In the genomic region with DNA sequence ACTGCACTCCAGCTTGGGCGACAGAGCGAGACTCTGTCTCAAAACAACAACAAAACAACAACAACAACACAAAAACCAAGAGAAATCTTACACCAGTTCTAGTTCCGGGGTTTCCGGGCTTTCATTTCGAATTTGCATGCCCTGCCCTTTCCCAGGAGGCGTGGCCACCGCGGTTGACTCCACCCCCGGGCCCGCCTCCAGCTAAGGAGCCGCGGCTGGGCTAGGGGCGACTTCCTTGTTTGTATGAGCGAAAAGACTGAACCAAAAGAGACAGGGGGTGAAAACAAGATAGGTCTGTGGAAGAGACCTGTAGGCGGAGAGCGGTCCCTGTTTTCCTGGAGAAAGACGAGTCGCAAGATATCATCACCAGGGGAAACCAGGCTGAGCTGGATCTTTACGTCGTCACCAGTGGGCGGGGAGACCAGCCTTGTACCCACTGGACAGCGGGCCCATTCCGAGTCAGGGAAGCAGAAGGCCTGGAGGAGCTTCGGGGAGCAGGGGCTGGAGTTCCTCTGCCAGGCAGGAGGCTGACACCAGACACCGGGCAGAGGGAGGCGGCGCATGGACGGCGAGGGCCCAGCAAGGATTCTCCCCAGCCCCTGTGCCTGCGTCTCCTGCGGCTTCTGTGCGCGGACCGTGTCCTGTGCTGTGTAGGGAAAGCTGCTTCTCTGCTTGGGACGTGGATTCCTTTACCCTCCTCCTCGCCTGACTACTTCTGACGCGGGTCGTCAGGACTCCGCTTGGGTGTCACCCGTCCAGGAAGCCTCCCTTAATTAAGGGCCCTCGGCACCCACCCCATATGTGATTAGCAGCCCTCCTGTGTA, we compare ENCODE assay signal across 1 cellular context.
TF ChIP-seq lines count a peak whose summit lies in the region.

No MANE protein-coding gene starts in this region.

TF ChIP-seq in HepG2, 621 proteins besides CTCF, POLR2A, EP300 and RAD21 (continued from another document and continues in another):
- TF ChIP-seq ADNP (CRISPR knock-in tag; IDR thresholded peaks at IDR 0.05) = no peak
- TF ChIP-seq, protein P1, sequence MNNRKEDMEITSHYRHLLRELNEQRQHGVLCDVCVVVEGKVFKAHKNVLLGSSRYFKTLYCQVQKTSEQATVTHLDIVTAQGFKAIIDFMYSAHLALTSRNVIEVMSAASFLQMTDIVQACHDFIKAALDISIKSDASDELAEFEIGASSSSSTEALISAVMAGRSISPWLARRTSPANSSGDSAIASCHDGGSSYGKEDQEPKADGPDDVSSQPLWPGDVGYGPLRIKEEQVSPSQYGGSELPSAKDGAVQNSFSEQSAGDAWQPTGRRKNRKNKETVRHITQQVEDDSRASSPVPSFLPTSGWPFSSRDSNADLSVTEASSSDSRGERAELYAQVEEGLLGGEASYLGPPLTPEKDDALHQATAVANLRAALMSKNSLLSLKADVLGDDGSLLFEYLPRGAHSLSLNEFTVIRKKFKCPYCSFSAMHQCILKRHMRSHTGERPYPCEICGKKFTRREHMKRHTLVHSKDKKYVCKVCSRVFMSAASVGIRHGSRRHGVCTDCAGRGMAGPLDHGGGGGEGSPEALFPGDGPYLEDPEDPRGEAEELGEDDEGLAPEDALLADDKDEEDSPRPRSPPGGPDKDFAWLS (CRISPR knock-in tag; IDR thresholded peaks at IDR 0.05; ENCODE audit: borderline replicate concordance) = no peak
- no peak for TF ChIP-seq MEIS1 (CRISPR knock-in tag; IDR thresholded peaks at IDR 0.05; ENCODE audit: borderline replicate concordance)
- peak; percentile 66; the same call in 1 of the 2 replicates for TF ChIP-seq SSRP1 (CRISPR knock-in tag; IDR thresholded peaks at IDR 0.05)
- TF ChIP-seq GPN1 (CRISPR knock-in tag; IDR thresholded peaks at IDR 0.05; ENCODE audit: borderline replicate concordance) = no peak
- no peak; the same call in 1 of the 2 replicates for TF ChIP-seq ZNF275 (CRISPR knock-in tag; IDR thresholded peaks at IDR 0.05; ENCODE audit: borderline replicate concordance)
- TF ChIP-seq, protein P2, sequence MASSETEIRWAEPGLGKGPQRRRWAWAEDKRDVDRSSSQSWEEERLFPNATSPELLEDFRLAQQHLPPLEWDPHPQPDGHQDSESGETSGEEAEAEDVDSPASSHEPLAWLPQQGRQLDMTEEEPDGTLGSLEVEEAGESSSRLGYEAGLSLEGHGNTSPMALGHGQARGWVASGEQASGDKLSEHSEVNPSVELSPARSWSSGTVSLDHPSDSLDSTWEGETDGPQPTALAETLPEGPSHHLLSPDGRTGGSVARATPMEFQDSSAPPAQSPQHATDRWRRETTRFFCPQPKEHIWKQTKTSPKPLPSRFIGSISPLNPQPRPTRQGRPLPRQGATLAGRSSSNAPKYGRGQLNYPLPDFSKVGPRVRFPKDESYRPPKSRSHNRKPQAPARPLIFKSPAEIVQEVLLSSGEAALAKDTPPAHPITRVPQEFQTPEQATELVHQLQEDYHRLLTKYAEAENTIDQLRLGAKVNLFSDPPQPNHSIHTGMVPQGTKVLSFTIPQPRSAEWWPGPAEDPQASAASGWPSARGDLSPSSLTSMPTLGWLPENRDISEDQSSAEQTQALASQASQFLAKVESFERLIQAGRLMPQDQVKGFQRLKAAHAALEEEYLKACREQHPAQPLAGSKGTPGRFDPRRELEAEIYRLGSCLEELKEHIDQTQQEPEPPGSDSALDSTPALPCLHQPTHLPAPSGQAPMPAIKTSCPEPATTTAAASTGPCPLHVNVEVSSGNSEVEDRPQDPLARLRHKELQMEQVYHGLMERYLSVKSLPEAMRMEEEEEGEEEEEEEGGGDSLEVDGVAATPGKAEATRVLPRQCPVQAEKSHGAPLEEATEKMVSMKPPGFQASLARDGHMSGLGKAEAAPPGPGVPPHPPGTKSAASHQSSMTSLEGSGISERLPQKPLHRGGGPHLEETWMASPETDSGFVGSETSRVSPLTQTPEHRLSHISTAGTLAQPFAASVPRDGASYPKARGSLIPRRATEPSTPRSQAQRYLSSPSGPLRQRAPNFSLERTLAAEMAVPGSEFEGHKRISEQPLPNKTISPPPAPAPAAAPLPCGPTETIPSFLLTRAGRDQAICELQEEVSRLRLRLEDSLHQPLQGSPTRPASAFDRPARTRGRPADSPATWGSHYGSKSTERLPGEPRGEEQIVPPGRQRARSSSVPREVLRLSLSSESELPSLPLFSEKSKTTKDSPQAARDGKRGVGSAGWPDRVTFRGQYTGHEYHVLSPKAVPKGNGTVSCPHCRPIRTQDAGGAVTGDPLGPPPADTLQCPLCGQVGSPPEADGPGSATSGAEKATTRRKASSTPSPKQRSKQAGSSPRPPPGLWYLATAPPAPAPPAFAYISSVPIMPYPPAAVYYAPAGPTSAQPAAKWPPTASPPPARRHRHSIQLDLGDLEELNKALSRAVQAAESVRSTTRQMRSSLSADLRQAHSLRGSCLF (CRISPR knock-in tag; IDR thresholded peaks at IDR 0.05; ENCODE audit: borderline replicate concordance) = no peak
- no peak for TF ChIP-seq PPARG (CRISPR knock-in tag; conservative IDR thresholded peaks at IDR 0.05)
- TF ChIP-seq, protein P3, sequence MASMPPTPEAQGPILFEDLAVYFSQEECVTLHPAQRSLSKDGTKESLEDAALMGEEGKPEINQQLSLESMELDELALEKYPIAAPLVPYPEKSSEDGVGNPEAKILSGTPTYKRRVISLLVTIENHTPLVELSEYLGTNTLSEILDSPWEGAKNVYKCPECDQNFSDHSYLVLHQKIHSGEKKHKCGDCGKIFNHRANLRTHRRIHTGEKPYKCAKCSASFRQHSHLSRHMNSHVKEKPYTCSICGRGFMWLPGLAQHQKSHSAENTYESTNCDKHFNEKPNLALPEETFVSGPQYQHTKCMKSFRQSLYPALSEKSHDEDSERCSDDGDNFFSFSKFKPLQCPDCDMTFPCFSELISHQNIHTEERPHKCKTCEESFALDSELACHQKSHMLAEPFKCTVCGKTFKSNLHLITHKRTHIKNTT (CRISPR knock-in tag; IDR thresholded peaks at IDR 0.05) = no peak
- TF ChIP-seq, protein P4, sequence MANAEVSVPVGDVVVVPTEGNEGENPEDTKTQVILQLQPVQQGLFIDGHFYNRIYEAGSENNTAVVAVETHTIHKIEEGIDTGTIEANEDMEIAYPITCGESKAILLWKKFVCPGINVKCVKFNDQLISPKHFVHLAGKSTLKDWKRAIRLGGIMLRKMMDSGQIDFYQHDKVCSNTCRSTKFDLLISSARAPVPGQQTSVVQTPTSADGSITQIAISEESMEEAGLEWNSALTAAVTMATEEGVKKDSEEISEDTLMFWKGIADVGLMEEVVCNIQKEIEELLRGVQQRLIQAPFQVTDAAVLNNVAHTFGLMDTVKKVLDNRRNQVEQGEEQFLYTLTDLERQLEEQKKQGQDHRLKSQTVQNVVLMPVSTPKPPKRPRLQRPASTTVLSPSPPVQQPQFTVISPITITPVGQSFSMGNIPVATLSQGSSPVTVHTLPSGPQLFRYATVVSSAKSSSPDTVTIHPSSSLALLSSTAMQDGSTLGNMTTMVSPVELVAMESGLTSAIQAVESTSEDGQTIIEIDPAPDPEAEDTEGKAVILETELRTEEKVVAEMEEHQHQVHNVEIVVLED (CRISPR knock-in tag; IDR thresholded peaks at IDR 0.05; ENCODE audit: borderline replicate concordance) = no peak
- no peak for TF ChIP-seq ZNF180 (CRISPR knock-in tag; IDR thresholded peaks at IDR 0.05; ENCODE audit: borderline replicate concordance, low read depth)
- TF ChIP-seq AGO1 (IDR thresholded peaks at IDR 0.05; ENCODE audit: low read depth, low read length, poor library complexity, severe bottlenecking) = no peak
- TF ChIP-seq RORA (CRISPR knock-in tag; IDR thresholded peaks at IDR 0.05) = no peak
- no peak; the same call in 1 of the 2 replicates for TF ChIP-seq KDM3A (CRISPR knock-in tag; IDR thresholded peaks at IDR 0.05; ENCODE audit: low read depth)
- peak; percentile 27; the same call in 1 of the 2 replicates for TF ChIP-seq ZNF451 (CRISPR knock-in tag; IDR thresholded peaks at IDR 0.05)
- peak; percentile 53; the same call in 1 of the 2 replicates for TF ChIP-seq ZSCAN25 (CRISPR knock-in tag; IDR thresholded peaks at IDR 0.05)
- no peak; the same call in 1 of the 2 replicates for TF ChIP-seq PITX1 (CRISPR knock-in tag; IDR thresholded peaks at IDR 0.05)
- TF ChIP-seq NCOR1 (IDR thresholded peaks at IDR 0.05; ENCODE audit: borderline replicate concordance, low read length) = no peak
- no peak for TF ChIP-seq ETV5 (CRISPR knock-in tag; IDR thresholded peaks at IDR 0.05; ENCODE audit: borderline replicate concordance)
- TF ChIP-seq ZNF558 (CRISPR knock-in tag; IDR thresholded peaks at IDR 0.05; ENCODE audit: borderline replicate concordance) = no peak
- TF ChIP-seq ZNF720 (CRISPR knock-in tag; IDR thresholded peaks at IDR 0.05) = no peak
- TF ChIP-seq, protein P5, sequence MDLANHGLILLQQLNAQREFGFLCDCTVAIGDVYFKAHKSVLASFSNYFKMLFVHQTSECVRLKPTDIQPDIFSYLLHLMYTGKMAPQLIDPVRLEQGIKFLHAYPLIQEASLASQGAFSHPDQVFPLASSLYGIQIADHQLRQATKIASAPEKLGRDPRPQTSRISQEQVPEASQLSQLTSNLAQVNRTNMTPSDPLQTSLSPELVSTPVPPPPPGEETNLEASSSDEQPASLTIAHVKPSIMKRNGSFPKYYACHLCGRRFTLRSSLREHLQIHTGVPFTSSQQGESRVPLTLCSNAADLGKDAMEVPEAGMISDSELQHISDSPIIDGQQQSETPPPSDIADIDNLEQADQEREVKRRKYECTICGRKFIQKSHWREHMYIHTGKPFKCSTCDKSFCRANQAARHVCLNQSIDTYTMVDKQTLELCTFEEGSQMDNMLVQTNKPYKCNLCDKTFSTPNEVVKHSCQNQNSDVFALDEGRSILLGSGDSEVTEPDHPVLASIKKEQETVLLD (CRISPR knock-in tag; IDR thresholded peaks at IDR 0.05; ENCODE audit: low read depth) = no peak
- TF ChIP-seq ZSCAN20 (CRISPR knock-in tag; IDR thresholded peaks at IDR 0.05; ENCODE audit: borderline replicate concordance) = no peak
- TF ChIP-seq ATF4 (CRISPR knock-in tag; IDR thresholded peaks at IDR 0.05) = peak in 1 of 2 experiments; percentile 36; a peak in 1 of 4 replicates
- TF ChIP-seq ATRX (CRISPR knock-in tag; IDR thresholded peaks at IDR 0.05; ENCODE audit: borderline replicate concordance) = no peak
- no peak for TF ChIP-seq ZNF337 (CRISPR knock-in tag; IDR thresholded peaks at IDR 0.05; ENCODE audit: borderline replicate concordance, low read depth)
- TF ChIP-seq KLF9 (CRISPR knock-in tag; IDR thresholded peaks at IDR 0.05; ENCODE audit: low read depth) = no peak
- TF ChIP-seq ZSCAN21 (CRISPR knock-in tag; IDR thresholded peaks at IDR 0.05; ENCODE audit: borderline replicate concordance) = no peak; the same call in 1 of the 2 replicates
- no peak for TF ChIP-seq SYNCRIP (IDR thresholded peaks at IDR 0.05; ENCODE audit: insufficient read depth, low read depth, low read length)
- TF ChIP-seq STAT5B (CRISPR knock-in tag; IDR thresholded peaks at IDR 0.05) = no peak
- no peak for TF ChIP-seq USF2 (IDR thresholded peaks at IDR 0.05; ENCODE audit: low read depth, low read length)
- no peak for TF ChIP-seq USF2 (CRISPR knock-in tag; IDR thresholded peaks at IDR 0.05; ENCODE audit: borderline replicate concordance)
- TF ChIP-seq ZNF549 (CRISPR knock-in tag; IDR thresholded peaks at IDR 0.05) = no peak
- no peak for TF ChIP-seq ZEB1 (IDR thresholded peaks at IDR 0.05; ENCODE audit: insufficient replicate concordance, low read depth)
- TF ChIP-seq, protein P6, sequence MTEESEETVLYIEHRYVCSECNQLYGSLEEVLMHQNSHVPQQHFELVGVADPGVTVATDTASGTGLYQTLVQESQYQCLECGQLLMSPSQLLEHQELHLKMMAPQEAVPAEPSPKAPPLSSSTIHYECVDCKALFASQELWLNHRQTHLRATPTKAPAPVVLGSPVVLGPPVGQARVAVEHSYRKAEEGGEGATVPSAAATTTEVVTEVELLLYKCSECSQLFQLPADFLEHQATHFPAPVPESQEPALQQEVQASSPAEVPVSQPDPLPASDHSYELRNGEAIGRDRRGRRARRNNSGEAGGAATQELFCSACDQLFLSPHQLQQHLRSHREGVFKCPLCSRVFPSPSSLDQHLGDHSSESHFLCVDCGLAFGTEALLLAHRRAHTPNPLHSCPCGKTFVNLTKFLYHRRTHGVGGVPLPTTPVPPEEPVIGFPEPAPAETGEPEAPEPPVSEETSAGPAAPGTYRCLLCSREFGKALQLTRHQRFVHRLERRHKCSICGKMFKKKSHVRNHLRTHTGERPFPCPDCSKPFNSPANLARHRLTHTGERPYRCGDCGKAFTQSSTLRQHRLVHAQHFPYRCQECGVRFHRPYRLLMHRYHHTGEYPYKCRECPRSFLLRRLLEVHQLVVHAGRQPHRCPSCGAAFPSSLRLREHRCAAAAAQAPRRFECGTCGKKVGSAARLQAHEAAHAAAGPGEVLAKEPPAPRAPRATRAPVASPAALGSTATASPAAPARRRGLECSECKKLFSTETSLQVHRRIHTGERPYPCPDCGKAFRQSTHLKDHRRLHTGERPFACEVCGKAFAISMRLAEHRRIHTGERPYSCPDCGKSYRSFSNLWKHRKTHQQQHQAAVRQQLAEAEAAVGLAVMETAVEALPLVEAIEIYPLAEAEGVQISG (CRISPR knock-in tag; IDR thresholded peaks at IDR 0.05) = peak; percentile 67; the same call in 1 of the 2 replicates
